Comparison of ENCODE assay signal across 23 cellular contexts in genomic region chr13:93413972-93414717, GRCh38.
DNase-seq lines count a peak whose midpoint lies in the region; ATAC-seq and TF ChIP-seq lines count a peak whose summit lies in the region.
"Had no signal": no experiment of that assay in that cellular context is flagged by ENCODE, and none has a peak within 500 bp of the region (broad histone marks: within the 10 kb centered on the region; RNA-seq: fewer than 3 reads in every experiment).

No MANE protein-coding gene starts in this region.

- BruUV-seq in MCF 10A (replicated peaks; lab: Mats Ljungman, UMichigan) (no TSS peak), mammary epithelial cell (replicated peaks; lab: Mats Ljungman, UMichigan) (no TSS peak)

- H3K36me3 ChIP-seq in mammary epithelial cell (ENCODE audit: insufficient read depth, low read length): no peaks in the 10 kb centered on the region
- no peaks in the 10 kb centered on the region for H3K36me3 ChIP-seq in thoracic aorta
- H3K36me3 ChIP-seq: vagina, WERI-Rb-1 had no signal

- dilution Hi-C loops in mammary epithelial cell (cut with HindIII; ENCODE audit: low sequenced_read_pairs): no loop called here

- no peak overlapping the region for H3K9ac ChIP-seq in mammary epithelial cell (ENCODE audit: insufficient read depth, low read length)

- H3K27ac ChIP-seq in mammary epithelial cell (ENCODE audit: insufficient read depth, low read depth, low read length): no peak overlapping the region
- H3K27ac ChIP-seq in thoracic aorta: no peak overlapping the region
- H3K27ac ChIP-seq: C4-2B, vagina, WERI-Rb-1 had no signal

- H3K4me1 Mint-ChIP-seq in MCF 10A (ENCODE audit: insufficient read depth, unreplicated experiment) (no peaks in the 10 kb centered on the region), T-helper 17 cell (no peaks in the 10 kb centered on the region)
- H3K4me1 Mint-ChIP-seq: mesothelial cell of epicardium had no signal

- H3K9me3 Mint-ChIP-seq in MCF 10A (ENCODE audit: unreplicated experiment): no peaks in the 10 kb centered on the region
- H3K9me3 Mint-ChIP-seq: dendritic cell treated with granulocyte-macrophage colony-stimulating factor and Interleukin-4, amounts not matched to agents 40 ng/mL and 50 ng/mL, for 4 days; mesothelial cell of epicardium; T-helper 1 cell treated with Interleukin-12 subunit alpha and Interleukin-12 subunit beta and Interleukin-4 antibody, amounts not matched to agents 30 μg/mL and 1 μg/mL, for 36 hours had no signal

- CTCF ChIA-PET in MCF 10A (lab: Yijun Ruan, JAX): no interaction called here
- CTCF ChIA-PET in mammary epithelial cell (lab: Charles Lee; ENCODE audit: low non-redundant PET): no interaction called here

- WGBS in mammary epithelial cell (ENCODE audit: low coverage, missing lambda C conversion rate): 80% methylated on average over 8 of the region's 8 CpGs

- TF ChIP-seq CTCF in MCF 10A (IDR thresholded peaks at IDR 0.05; ENCODE audit: unreplicated experiment) (no peak), mammary epithelial cell (conservative IDR thresholded peaks at IDR 0.05 in 1 of 2, IDR thresholded peaks at IDR 0.05 in 1 of 2; ENCODE audit: extremely low read depth in 1 of 2, insufficient read depth in 1 of 2, low read depth in 1 of 2, low read length in 2 of 2) (no peak), astrocyte of the spinal cord (IDR thresholded peaks at IDR 0.05; ENCODE audit: low read depth, low read length) (no peak), thoracic aorta (IDR thresholded peaks at IDR 0.05) (no peak)

- ATAC-seq in thoracic aorta (ENCODE audit: insufficient number of reproducible peaks, low FRiP score, low read depth): no peak
- ATAC-seq in T-helper 17 cell: no peak
- no peak for ATAC-seq in HG03432 (IDR thresholded peaks at IDR 0.05; ENCODE audit: unreplicated experiment)
- ATAC-seq: left colon had no signal

- H3K4me3 Mint-ChIP-seq in MCF 10A (ENCODE audit: unreplicated experiment): no peak overlapping the region
- no peak overlapping the region for H3K4me3 Mint-ChIP-seq in T-helper 17 cell
- H3K4me3 Mint-ChIP-seq: dendritic cell treated with granulocyte-macrophage colony-stimulating factor and Interleukin-4, amounts not matched to agents 40 ng/mL and 50 ng/mL, for 4 days; mesothelial cell of epicardium; T-helper 1 cell treated with Interleukin-12 subunit alpha and Interleukin-12 subunit beta and Interleukin-4 antibody, amounts not matched to agents 30 μg/mL and 1 μg/mL, for 36 hours had no signal

- H3K9me3 ChIP-seq in mammary epithelial cell (replicated peaks; ENCODE audit: insufficient read depth, low read length) (no peaks in the 10 kb centered on the region), thoracic aorta (no peaks in the 10 kb centered on the region), T-helper 17 cell (ENCODE audit: control insufficient read depth, low read length, poor library complexity, severe bottlenecking) (no peaks in the 10 kb centered on the region)
- H3K9me3 ChIP-seq: vagina had no signal

- intact Hi-C loops in MCF 10A (cut with micrococcal nuclease) (no loop called here), mammary epithelial cell (cut with micrococcal nuclease) (no loop called here)

- H3K27me3 Mint-ChIP-seq in MCF 10A (ENCODE audit: insufficient read depth, unreplicated experiment) (no peaks in the 10 kb centered on the region), T-helper 17 cell (no peaks in the 10 kb centered on the region)
- H3K27me3 Mint-ChIP-seq: dendritic cell treated with granulocyte-macrophage colony-stimulating factor and Interleukin-4, amounts not matched to agents 40 ng/mL and 50 ng/mL, for 4 days had no signal

- H3K36me3 Mint-ChIP-seq in MCF 10A (ENCODE audit: insufficient read depth, unreplicated experiment): no peaks in the 10 kb centered on the region
- no peaks in the 10 kb centered on the region for H3K36me3 Mint-ChIP-seq in T-helper 17 cell (ENCODE audit: low read depth)
- H3K36me3 Mint-ChIP-seq: mesothelial cell of epicardium had no signal

- no peaks in the 10 kb centered on the region for H4K20me1 ChIP-seq in mammary epithelial cell (ENCODE audit: insufficient read depth, low read length)

- H3K27me3 ChIP-seq in mammary epithelial cell (ENCODE audit: insufficient read depth, low read length): no peaks in the 10 kb centered on the region
- no peaks in the 10 kb centered on the region for H3K27me3 ChIP-seq in thoracic aorta (replicated peaks; ENCODE audit: insufficient read depth)
- H3K27me3 ChIP-seq: vagina had no signal

- DNase-seq in MCF 10A (ENCODE audit: unreplicated experiment) (peak; percentile 37), mammary epithelial cell (no peak), astrocyte of the spinal cord (ENCODE audit: low read depth, low spot score) (peak; percentile 26), iPS DF 19.7 (ENCODE audit: low read depth, low spot score) (peak; percentile 20), thoracic aorta (ENCODE audit: low spot score) (no peak), T-helper 17 cell (no peak), SK-N-DZ (ENCODE audit: low spot score) (no peak)
- DNase-seq: activated CD4-positive, alpha-beta T cell treated with anti-CD3 and anti-CD28 coated beads, Interleukin-2, amount 50 U/mL, for 48 hours; activated naive CD4-positive, alpha-beta T cell treated with anti-CD3 and anti-CD28 coated beads, Interleukin-2, amount 50 U/mL, for 16 hours; activated T-cell treated with anti-CD3 and anti-CD28 coated beads for 4 hours; GOT3; left colon; NCI-H1694 treated with DMSO at 0.1 percent for 48 hours; NCI-H510A treated with DMSO at 0.1 percent for 48 hours; stimulated activated CD4-positive, alpha-beta T cell treated with anti-CD3 and anti-CD28 coated beads, Interleukin-12 subunit alpha, Interleukin-12 subunit beta, amount 100 ng/mL, for 4 hours; stimulated activated CD8-positive, alpha-beta memory T cell treated with anti-CD3 and anti-CD28 coated beads, Interleukin-4, amount 100 ng/mL, for 48 hours; WERI-Rb-1 had no signal

- H2AFZ ChIP-seq in mammary epithelial cell (ENCODE audit: low read depth, low read length): no peak overlapping the region

- no peaks in the 10 kb centered on the region for H3K79me2 ChIP-seq in mammary epithelial cell (ENCODE audit: insufficient read depth, low read length)

- POLR2A ChIA-PET in MCF 10A (lab: Yijun Ruan, JAX): no interaction called here

- H3K27ac Mint-ChIP-seq in MCF 10A (ENCODE audit: low read depth, unreplicated experiment): no peak overlapping the region
- no peak overlapping the region for H3K27ac Mint-ChIP-seq in T-helper 17 cell
- H3K27ac Mint-ChIP-seq: dendritic cell treated with granulocyte-macrophage colony-stimulating factor and Interleukin-4, amounts not matched to agents 40 ng/mL and 50 ng/mL, for 4 days; mesothelial cell of epicardium; T-helper 1 cell treated with Interleukin-12 subunit alpha and Interleukin-12 subunit beta and Interleukin-4 antibody, amounts not matched to agents 30 μg/mL and 1 μg/mL, for 36 hours had no signal

- no peak overlapping the region for H3K4me2 ChIP-seq in mammary epithelial cell (ENCODE audit: insufficient read depth, low read depth, low read length)

- H3K4me1 ChIP-seq in mammary epithelial cell (ENCODE audit: insufficient read depth, low read length): no peaks in the 10 kb centered on the region
- peaks cover 8 to 17% of the 10 kb centered on the region in 2 donors for H3K4me1 ChIP-seq in thoracic aorta (ENCODE audit: control insufficient read depth in 1 of 2, low read depth in 2 of 2)
- H3K4me1 ChIP-seq: vagina had no signal

- H3K4me3 ChIP-seq in mammary epithelial cell (replicated peaks in 1 of 3; ENCODE audit: insufficient read depth in 1 of 3, low read depth in 2 of 3, low read length in 3 of 3) (no peak overlapping the region), astrocyte of the spinal cord (ENCODE audit: low read depth, low read length) (no peak overlapping the region), thoracic aorta (peak overlapping the region; percentile 50)
- H3K4me3 ChIP-seq: vagina had no signal

- in situ Hi-C loops in mammary epithelial cell (cut with MboI; ENCODE audit: low sequenced_read_pairs in 2 of 2): no loop called here
- in situ Hi-C loops in astrocyte of the spinal cord (cut with HindIII; ENCODE audit: low sequenced_read_pairs): no loop called here

Comparison
In these comparisons a context has a peak if more than half of its experiments do, and no peak if none do; other contexts are left out.
1. DNase-seq: peak in MCF 10A (single experiment), astrocyte of the spinal cord (single experiment) and iPS DF 19.7 (single experiment); none in mammary epithelial cell (single experiment), thoracic aorta (single experiment), T-helper 17 cell (0 of 3) and SK-N-DZ (single experiment).